ENCODE assay signal across 21 cellular contexts in genomic region chr10:76581685-76582084, GRCh38.
DNase-seq lines count a peak whose midpoint lies in the region; ATAC-seq and TF ChIP-seq lines count a peak whose summit lies in the region.
"Had no signal": no experiment of that assay in that cellular context is flagged by ENCODE, and none has a peak within 500 bp of the region (broad histone marks: within the 10 kb centered on the region; RNA-seq: fewer than 3 reads in every experiment).

No MANE protein-coding gene starts in this region.

- TF ChIP-seq CTCF in VCaP (conservative IDR thresholded peaks at IDR 0.05): no peak
- peak; percentile 7 for TF ChIP-seq CTCF in lower lobe of right lung (IDR thresholded peaks at IDR 0.05)

- no peaks in the 10 kb centered on the region for H3K9me2 ChIP-seq in GM23248 (ENCODE audit: insufficient read depth)

- H4K20me1 ChIP-seq in GM23248 (ENCODE audit: insufficient read depth): no peaks in the 10 kb centered on the region

- peak; percentile 37 for DNase-seq in DMS53 (lab: John Stamatoyannopoulos, UW)
- peak; percentile 39 for DNase-seq in NCI-H1417 treated with DMSO at 0.1 percent for 48 hours (lab: John Stamatoyannopoulos, UW)
- no peak for DNase-seq in lower lobe of right lung
- no peak for DNase-seq in GM23248
- DNase-seq: activated naive CD4-positive, alpha-beta T cell treated with anti-CD3 and anti-CD28 coated beads, Interleukin-2, amount 50 U/mL, for 16 hours; activated T-cell treated with anti-CD3 and anti-CD28 coated beads, Interleukin-2, amount 50 U/mL, for 48 hours; effector memory CD4-positive, alpha-beta T cell; esophagus squamous epithelium; GDM1; left colon; midbrain; NCI-H2227 treated with DMSO at 0.1 percent for 48 hours had no signal

- no peak overlapping the region for H3K4me3 ChIP-seq in lower lobe of right lung
- H3K4me3 ChIP-seq in GM23248: no peak overlapping the region
- H3K4me3 ChIP-seq: ascending aorta, esophagus squamous epithelium, K562, thoracic aorta had no signal

- in situ Hi-C loops in GM23248 (cut with MboI): no loop called here

- H3K36me3 Mint-ChIP-seq in activated T-helper 17 cell treated with anti-CD3 and anti-CD28 coated beads, Interleukin-2, amount 50 U/mL, for 72 hours (ENCODE audit: low read depth): no peaks in the 10 kb centered on the region
- H3K36me3 Mint-ChIP-seq: natural killer cell treated with Interleukin-12 subunit alpha and Interleukin-12 subunit beta and Interleukin-15 and Interleukin-18, amount 100 ng/mL, for 72 hours had no signal

- no peak overlapping the region for H2AFZ ChIP-seq in GM23248

- H3K36me3 ChIP-seq in lower lobe of right lung (no peaks in the 10 kb centered on the region), GM23248 (ENCODE audit: low read depth) (no peaks in the 10 kb centered on the region)
- H3K36me3 ChIP-seq: ascending aorta, esophagus squamous epithelium, thoracic aorta had no signal

- ATAC-seq in lower lobe of right lung: peak; percentile 54 to 75
- ATAC-seq in GM21717 (IDR thresholded peaks at IDR 0.05; ENCODE audit: unreplicated experiment): no peak
- ATAC-seq in activated T-helper 17 cell treated with anti-CD3 and anti-CD28 coated beads, Interleukin-2, amount 50 U/mL, for 72 hours (replicated peaks): no peak
- no peak for ATAC-seq in GM21360 (IDR thresholded peaks at IDR 0.05; ENCODE audit: unreplicated experiment)
- ATAC-seq: K562; left colon; natural killer cell treated with Interleukin-12 subunit alpha and Interleukin-12 subunit beta and Interleukin-15 and Interleukin-18, amount 100 ng/mL, for 72 hours had no signal

- H3K4me1 ChIP-seq in lower lobe of right lung: peaks cover 22% of the 10 kb centered on the region
- H3K4me1 ChIP-seq in GM23248 (ENCODE audit: insufficient read depth): peaks cover 28% of the 10 kb centered on the region

- intact Hi-C loops in lower lobe of right lung (cut with DNase I): no loop called here

- H3K9me3 ChIP-seq in lower lobe of right lung (no peaks in the 10 kb centered on the region), GM23248 (ENCODE audit: low read depth) (no peaks in the 10 kb centered on the region)
- H3K9me3 ChIP-seq: ascending aorta, esophagus squamous epithelium, thoracic aorta had no signal

- peak overlapping the region; percentile 64 for H3K27ac ChIP-seq in VCaP
- H3K27ac ChIP-seq in lower lobe of right lung: peak overlapping the region; percentile 51
- H3K27ac ChIP-seq in GM23248: no peak overlapping the region
- H3K27ac ChIP-seq: thoracic aorta had no signal

- no peak overlapping the region for H3K27ac Mint-ChIP-seq in activated T-helper 17 cell treated with anti-CD3 and anti-CD28 coated beads, Interleukin-2, amount 50 U/mL, for 72 hours
- H3K27ac Mint-ChIP-seq: CD14-positive monocyte; natural killer cell treated with Interleukin-12 subunit alpha and Interleukin-12 subunit beta and Interleukin-15 and Interleukin-18, amount 100 ng/mL, for 72 hours had no signal

- H3K27me3 ChIP-seq in lower lobe of right lung (ENCODE audit: low read depth) (no peaks in the 10 kb centered on the region), GM23248 (replicated peaks; ENCODE audit: insufficient read depth) (no peaks in the 10 kb centered on the region)
- H3K27me3 ChIP-seq: ascending aorta, esophagus squamous epithelium had no signal

- H3F3A ChIP-seq in GM23248 (ENCODE audit: insufficient read depth): peaks cover 27% of the 10 kb centered on the region

- no peaks in the 10 kb centered on the region for H3K27me3 Mint-ChIP-seq in activated T-helper 17 cell treated with anti-CD3 and anti-CD28 coated beads, Interleukin-2, amount 50 U/mL, for 72 hours

- H3K4me2 ChIP-seq in GM23248 (ENCODE audit: unreplicated experiment): no peak overlapping the region

- no peaks in the 10 kb centered on the region for H3K4me1 Mint-ChIP-seq in activated T-helper 17 cell treated with anti-CD3 and anti-CD28 coated beads, Interleukin-2, amount 50 U/mL, for 72 hours
- H3K4me1 Mint-ChIP-seq: CD14-positive monocyte had no signal

- H3K4me3 Mint-ChIP-seq in activated T-helper 17 cell treated with anti-CD3 and anti-CD28 coated beads, Interleukin-2, amount 50 U/mL, for 72 hours: no peak overlapping the region
- H3K4me3 Mint-ChIP-seq: CD14-positive monocyte; natural killer cell treated with Interleukin-12 subunit alpha and Interleukin-12 subunit beta and Interleukin-15 and Interleukin-18, amount 100 ng/mL, for 72 hours had no signal

- H3K9me3 Mint-ChIP-seq in activated T-helper 17 cell treated with anti-CD3 and anti-CD28 coated beads, Interleukin-2, amount 50 U/mL, for 72 hours: peaks cover 9% of the 10 kb centered on the region
- H3K9me3 Mint-ChIP-seq: natural killer cell treated with Interleukin-12 subunit alpha and Interleukin-12 subunit beta and Interleukin-15 and Interleukin-18, amount 100 ng/mL, for 72 hours had no signal

- H3K79me2 ChIP-seq in GM23248 (ENCODE audit: insufficient read depth): no peaks in the 10 kb centered on the region

- H3K9ac ChIP-seq in GM23248: no peak overlapping the region

Comparison
In these comparisons a context has a peak if more than half of its experiments do, and no peak if none do; other contexts are left out.
1. DNase-seq: peak in DMS53 (single experiment) and NCI-H1417 treated with DMSO at 0.1 percent for 48 hours (single experiment); none in lower lobe of right lung (single experiment) and GM23248 (single experiment).
2. ATAC-seq: peak in lower lobe of right lung (2 of 2); none in GM21717 (single experiment), activated T-helper 17 cell treated with anti-CD3 and anti-CD28 coated beads, Interleukin-2, amount 50 U/mL, for 72 hours (single experiment) and GM21360 (single experiment).